ENCODE assay signal across 13 cellular contexts in the genomic region with DNA sequence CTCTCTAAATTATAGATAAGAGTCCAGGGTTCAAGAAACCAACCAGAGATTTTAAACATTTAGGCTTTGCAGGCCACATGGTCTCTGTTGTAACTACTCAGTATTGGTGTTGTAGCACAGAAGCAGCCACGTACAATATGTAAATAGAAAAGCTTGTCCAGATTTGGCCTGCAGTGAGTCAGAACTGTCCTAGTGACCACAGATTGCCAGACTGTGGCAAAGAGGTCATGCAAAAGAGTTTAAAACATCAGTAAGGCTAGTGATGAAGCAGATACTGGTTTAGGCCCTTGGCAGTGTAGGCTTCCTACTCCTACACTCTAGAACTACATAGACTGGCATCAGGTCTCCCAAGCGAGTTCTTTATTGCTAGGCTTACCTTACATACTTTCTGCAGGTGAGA.
DNase-seq lines count a peak whose midpoint lies in the region; ATAC-seq and TF ChIP-seq lines count a peak whose summit lies in the region.
"Had no signal": no experiment of that assay in that cellular context is flagged by ENCODE, and none has a peak within 500 bp of the region (broad histone marks: within the 10 kb centered on the region; RNA-seq: fewer than 3 reads in every experiment).

No MANE protein-coding gene starts in this region.

- no peak overlapping the region for H3K27ac Mint-ChIP-seq in T-helper 17 cell
- H3K27ac Mint-ChIP-seq: activated CD4-positive, alpha-beta T cell treated with anti-CD3 and anti-CD28 coated beads, Interleukin-2, amount 10 ng/mL, durations not matched to agents 7 days and 5 days; B cell; dendritic cell treated with granulocyte-macrophage colony-stimulating factor and Interleukin-4, amounts not matched to agents 40 ng/mL and 50 ng/mL, for 4 days had no signal

- H3K4me1 Mint-ChIP-seq in T-helper 17 cell = no peaks in the 10 kb centered on the region
- H3K4me1 Mint-ChIP-seq: activated CD4-positive, alpha-beta T cell treated with anti-CD3 and anti-CD28 coated beads, Interleukin-2, amount 10 ng/mL, durations not matched to agents 7 days and 5 days; B cell had no signal

- no peaks in the 10 kb centered on the region for H3K36me3 Mint-ChIP-seq in T-helper 17 cell (ENCODE audit: low read depth)

- no peaks in the 10 kb centered on the region for H3K27me3 Mint-ChIP-seq in T-helper 17 cell
- H3K27me3 Mint-ChIP-seq: activated CD4-positive, alpha-beta T cell treated with anti-CD3 and anti-CD28 coated beads, Interleukin-2, amount 10 ng/mL, durations not matched to agents 7 days and 5 days; B cell; dendritic cell treated with granulocyte-macrophage colony-stimulating factor and Interleukin-4, amounts not matched to agents 40 ng/mL and 50 ng/mL, for 4 days had no signal

- H3K27ac ChIP-seq in caudate nucleus (ENCODE audit: low read depth, low read length) = no peak overlapping the region
- H3K27ac ChIP-seq: left ventricle myocardium inferior had no signal

- H3K4me3 Mint-ChIP-seq in T-helper 17 cell = no peak overlapping the region
- H3K4me3 Mint-ChIP-seq: activated CD4-positive, alpha-beta T cell treated with anti-CD3 and anti-CD28 coated beads, Interleukin-2, amount 10 ng/mL, durations not matched to agents 7 days and 5 days; B cell; dendritic cell treated with granulocyte-macrophage colony-stimulating factor and Interleukin-4, amounts not matched to agents 40 ng/mL and 50 ng/mL, for 4 days had no signal

- peak; percentile 18 for DNase-seq in EH (ENCODE audit: low read depth)
- DNase-seq in effector CD8-positive, alpha-beta T cell (lab: John Stamatoyannopoulos, UW) = no peak
- DNase-seq in T-helper 17 cell = no peak
- no peak for DNase-seq in NCI-H1417 (lab: John Stamatoyannopoulos, UW)
- no peak for DNase-seq in caudate nucleus (lab: John Stamatoyannopoulos, UW)
- DNase-seq: activated CD4-positive, alpha-beta T cell treated with anti-CD3 and anti-CD28 coated beads, Interleukin-2, amount 10 ng/mL, durations not matched to agents 7 days and 5 days; left ventricle myocardium inferior; NCI-H774 had no signal

- H3K9me3 ChIP-seq in T-helper 17 cell (ENCODE audit: control insufficient read depth, low read length, poor library complexity, severe bottlenecking) = no peaks in the 10 kb centered on the region

- ATAC-seq in GM19438 (IDR thresholded peaks at IDR 0.05; ENCODE audit: low read depth, unreplicated experiment) (peak; percentile 92), HG03045 (IDR thresholded peaks at IDR 0.05; ENCODE audit: unreplicated experiment) (peak; percentile 94), SK-N-SH treated with all-trans-retinoic acid at 6 μM for 48 hours (peak; percentile 84), T-helper 17 cell (no peak)

TF ChIP-seq in SK-N-SH treated with all-trans-retinoic acid at 6 μM for 48 hours, 23 proteins besides CTCF, POLR2A, EP300 and RAD21:
- TF ChIP-seq POU6F1 (CRISPR knock-in tag; IDR thresholded peaks at IDR 0.05; ENCODE audit: borderline replicate concordance, low read depth) (no peak), ZNF565 (CRISPR knock-in tag; conservative IDR thresholded peaks at IDR 0.05; ENCODE audit: low read depth) (no peak), ZNF70 (CRISPR knock-in tag; IDR thresholded peaks at IDR 0.05) (no peak), PPARA (CRISPR knock-in tag; IDR thresholded peaks at IDR 0.05; ENCODE audit: borderline replicate concordance) (no peak), BACH2 (CRISPR knock-in tag; IDR thresholded peaks at IDR 0.05; ENCODE audit: borderline replicate concordance) (no peak), ZFP3 (CRISPR knock-in tag; IDR thresholded peaks at IDR 0.05) (no peak), SNAI2 (CRISPR knock-in tag; IDR thresholded peaks at IDR 0.05) (no peak), OSR1 (CRISPR knock-in tag; IDR thresholded peaks at IDR 0.05) (no peak), TCF4 (CRISPR knock-in tag; IDR thresholded peaks at IDR 0.05; ENCODE audit: borderline replicate concordance) (no peak), ARNTL (CRISPR knock-in tag; IDR thresholded peaks at IDR 0.05; ENCODE audit: borderline replicate concordance, low read depth) (no peak), CREB5 (CRISPR knock-in tag; IDR thresholded peaks at IDR 0.05; ENCODE audit: low read depth) (no peak), ZNF8 (CRISPR knock-in tag; IDR thresholded peaks at IDR 0.05) (no peak), GLIS3 (CRISPR knock-in tag; IDR thresholded peaks at IDR 0.05) (no peak)
